ENCODE assay signal across 11 cellular contexts in the genomic region with DNA sequence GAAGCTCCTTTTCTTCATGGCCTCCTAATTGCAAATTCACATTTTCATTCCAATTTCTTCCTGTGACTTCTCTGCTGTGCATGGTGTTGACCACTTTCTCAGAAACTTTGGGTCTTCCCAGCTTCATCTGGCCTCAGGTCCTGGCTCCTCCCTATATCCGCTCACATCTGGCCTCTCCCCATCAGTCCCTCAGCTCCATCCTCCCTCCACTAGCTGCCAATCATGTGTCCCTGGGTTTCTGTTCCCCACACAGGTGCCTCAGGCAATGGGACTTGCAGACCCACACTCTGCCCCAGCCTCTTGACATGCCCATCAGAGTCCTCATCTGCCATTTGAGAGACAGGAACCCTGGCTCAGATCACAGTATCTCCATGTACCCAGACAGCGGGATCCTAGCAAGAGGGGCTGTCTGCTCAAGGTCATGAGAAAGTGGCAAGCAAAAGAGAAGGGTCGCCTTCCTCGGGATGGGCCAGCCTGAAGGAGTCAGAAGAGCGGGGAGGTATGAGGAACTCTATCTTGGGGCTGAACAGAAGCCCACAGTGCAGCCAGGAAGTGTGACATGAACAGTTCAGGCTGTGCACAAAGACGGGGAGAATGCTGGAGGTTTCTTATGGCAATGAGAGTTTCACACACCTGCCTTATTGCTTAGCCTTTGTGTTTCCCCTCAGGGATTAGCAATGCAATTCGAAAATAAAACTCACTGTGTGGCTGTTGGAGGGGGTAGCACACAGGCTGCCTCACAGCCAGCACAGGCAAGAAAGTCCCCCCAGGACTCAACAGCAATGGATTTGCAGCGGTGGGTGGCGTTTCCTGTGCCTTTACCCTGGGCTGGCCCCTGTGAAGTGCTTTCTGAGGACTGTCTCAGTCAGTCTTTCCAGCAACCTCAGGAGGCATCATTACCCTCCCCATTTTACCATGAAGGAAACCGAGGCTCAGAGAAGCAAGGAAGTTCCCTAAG.
A peak's percentile ranks its signal among the peaks of the same experiment; 100 is the strongest.
DNase-seq lines count a peak whose midpoint lies in the region; ATAC-seq, FAIRE-seq and TF ChIP-seq lines count a peak whose summit lies in the region.
"Had no signal": no experiment of that assay in that cellular context is flagged by ENCODE, and none has a peak within 500 bp of the region (broad histone marks: within the 10 kb centered on the region; RNA-seq: fewer than 3 reads in every experiment).

No MANE protein-coding gene starts in this region.

- H3K27ac ChIP-seq in BLaER1, result peak overlapping the region; percentile 64
- H3K27ac ChIP-seq in osteoblast (ENCODE audit: low read depth, low read length), result peak overlapping the region; percentile 98
- H3K27ac ChIP-seq in body of pancreas, result no peak overlapping the region

- H3K36me3 Mint-ChIP-seq in WTC11, result peaks cover 3% of the 10 kb centered on the region; the same call in 1 of the 2 replicates
- H3K36me3 Mint-ChIP-seq: brain had no signal

- FAIRE-seq in GM19239 (lab: Jason Lieb, UNC), result peak; percentile 35

- WGBS in body of pancreas, 2 donors, result 66 to 72% methylated on average over 8 to 10 of the region's 10 CpGs

- TF ChIP-seq CTCF in osteoblast (IDR thresholded peaks at IDR 0.05; ENCODE audit: extremely low read depth, low read depth, low read length) (no peak), WTC11 (IDR thresholded peaks at IDR 0.05) (no peak), body of pancreas (IDR thresholded peaks at IDR 0.05) (no peak)

- no peak overlapping the region for H2AFZ ChIP-seq in osteoblast (ENCODE audit: low read length)

- peaks cover 13% of the 10 kb centered on the region for H3K9me3 Mint-ChIP-seq in WTC11

- H3K4me3 Mint-ChIP-seq in WTC11, result no peak overlapping the region

- peaks cover 51% of the 10 kb centered on the region for H3K4me1 ChIP-seq in BLaER1
- H3K4me1 ChIP-seq in osteoblast (ENCODE audit: insufficient read depth, low read length), result peaks cover 29% of the 10 kb centered on the region
- no peaks in the 10 kb centered on the region for H3K4me1 ChIP-seq in body of pancreas

- no peaks in the 10 kb centered on the region for H3K9me3 ChIP-seq in BLaER1
- H3K9me3 ChIP-seq in osteoblast (ENCODE audit: low read depth, low read length), result no peaks in the 10 kb centered on the region
- no peaks in the 10 kb centered on the region for H3K9me3 ChIP-seq in body of pancreas

- H3K4me2 ChIP-seq in BLaER1, result peak overlapping the region; percentile 73
- H3K4me2 ChIP-seq in osteoblast (ENCODE audit: insufficient read depth, low read length), result peak overlapping the region; percentile 75

- no peak overlapping the region for H3K4me3 ChIP-seq in BLaER1
- H3K4me3 ChIP-seq in osteoblast (ENCODE audit: insufficient read depth, low read length), result no peak overlapping the region
- no peak overlapping the region for H3K4me3 ChIP-seq in body of pancreas
- H3K4me3 ChIP-seq: lung had no signal

- H4K20me1 ChIP-seq in BLaER1 (no peaks in the 10 kb centered on the region), osteoblast (ENCODE audit: insufficient read depth, low read length) (no peaks in the 10 kb centered on the region)

- peaks cover 20% of the 10 kb centered on the region for H3K4me1 Mint-ChIP-seq in WTC11

- intact Hi-C loops in body of pancreas (cut with DNase I), result no loop called here

- no peak overlapping the region; the same call in 1 of the 2 replicates for H3K9ac ChIP-seq in BLaER1

- no peaks in the 10 kb centered on the region; the same call in 1 of the 2 replicates for H3K27me3 Mint-ChIP-seq in WTC11 (ENCODE audit: low read depth)

- ATAC-seq in WTC11 (no peak), GM18873 (IDR thresholded peaks at IDR 0.05; ENCODE audit: low FRiP score, unreplicated experiment) (no peak), body of pancreas (no peak)

- no peaks in the 10 kb centered on the region for H3K27me3 ChIP-seq in BLaER1
- H3K27me3 ChIP-seq in osteoblast (ENCODE audit: insufficient read depth, low read length), result no peaks in the 10 kb centered on the region
- H3K27me3 ChIP-seq in body of pancreas, result no peaks in the 10 kb centered on the region

- H3K36me3 ChIP-seq in BLaER1 (no peaks in the 10 kb centered on the region), osteoblast (ENCODE audit: insufficient read depth, low read length) (no peaks in the 10 kb centered on the region), body of pancreas (replicated peaks in 1 of 2; ENCODE audit: insufficient read depth in 1 of 2, low read depth in 2 of 2) (no peaks in the 10 kb centered on the region)

- H3K79me2 ChIP-seq in osteoblast (ENCODE audit: insufficient read depth, low read length), result no peaks in the 10 kb centered on the region

- CTCF ChIA-PET in WTC11 (lab: Charles Lee), result interaction anchor here (1.1 to 3.5 kb wide), 8 partner anchors 10 to 417 kb away, joined by 3 to 13 read pairs (median 5); a partner anchor contains a TSS

- TF ChIP-seq POLR2A in body of pancreas (IDR thresholded peaks at IDR 0.05), result no peak

- H3K27ac Mint-ChIP-seq in WTC11, result no peak overlapping the region

- no peak for DNase-seq in GM19239 (ENCODE audit: insufficient read length, low spot score)
- peak; percentile 20 for DNase-seq in RPMI7951 (ENCODE audit: low read depth)
- no peak for DNase-seq in osteoblast (ENCODE audit: insufficient read length, low spot score, missing footprints)
- DNase-seq in AML-193 (lab: John Stamatoyannopoulos, UW), result no peak
- DNase-seq in WTC11 (ENCODE audit: low spot score), result no peak
- no peak for DNase-seq in body of pancreas
- DNase-seq: NCI-H2227 treated with DMSO at 0.1 percent for 48 hours had no signal

- POLR2A ChIA-PET in WTC11 (lab: Charles Lee), result no interaction called here

TF ChIP-seq in WTC11, 78 proteins besides CTCF, POLR2A, EP300 and RAD21:
- TF ChIP-seq NR2C2 (CRISPR knock-in tag; IDR thresholded peaks at IDR 0.05) (no peak), ZNF396 (CRISPR knock-in tag; IDR thresholded peaks at IDR 0.05; ENCODE audit: borderline replicate concordance) (no peak), NFYB (CRISPR knock-in tag; conservative IDR thresholded peaks at IDR 0.05; ENCODE audit: low read depth) (no peak), SMAD3 (CRISPR knock-in tag; IDR thresholded peaks at IDR 0.05; ENCODE audit: borderline replicate concordance) (no peak), TP53 (CRISPR knock-in tag; IDR thresholded peaks at IDR 0.05) (no peak), SMAD4 (CRISPR knock-in tag; IDR thresholded peaks at IDR 0.05) (no peak), CBFB (CRISPR knock-in tag; IDR thresholded peaks at IDR 0.05; ENCODE audit: low read depth) (no peak), ZNF423 (CRISPR knock-in tag; IDR thresholded peaks at IDR 0.05) (no peak)

Comparison
In these comparisons a context has a peak if more than half of its experiments do, and no peak if none do; other contexts are left out.
1. H3K27ac ChIP-seq: peak in BLaER1 (single experiment) and osteoblast (single experiment); none in body of pancreas (0 of 4).